ENCODE assay signal across 13 cellular contexts in the genomic region with DNA sequence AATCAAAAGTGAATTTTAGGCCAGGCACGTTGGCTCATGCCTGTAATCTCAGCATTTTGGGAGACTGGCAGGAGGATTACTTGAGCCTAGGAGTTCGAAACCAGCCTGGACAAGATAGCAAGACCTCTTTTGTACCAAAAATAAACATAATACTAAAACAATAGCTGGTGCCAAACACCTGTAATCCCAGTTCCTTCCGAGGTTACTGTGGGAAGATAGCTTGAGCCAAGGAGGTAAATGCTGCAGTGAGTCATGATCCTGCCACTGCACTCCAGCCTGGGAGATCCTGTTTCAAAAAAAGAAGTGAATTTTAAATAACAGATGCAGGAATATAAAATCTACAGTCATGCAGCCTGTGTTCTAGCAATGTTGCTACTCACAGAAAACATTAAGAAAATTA.
"Had no signal": no experiment of that assay in that cellular context is flagged by ENCODE, and none has a peak within 500 bp of the region (broad histone marks: within the 10 kb centered on the region; RNA-seq: fewer than 3 reads in every experiment).

No MANE protein-coding gene starts in this region.

- H3K4me1 ChIP-seq: esophagus muscularis mucosa, lower lobe of right lung, sigmoid colon, upper lobe of right lung had no signal

- H3K4me3 ChIP-seq: esophagus muscularis mucosa, lower lobe of right lung, sigmoid colon, thoracic aorta, upper lobe of right lung had no signal

- H3K27ac ChIP-seq: esophagus muscularis mucosa, lower lobe of right lung, sigmoid colon, thoracic aorta, upper lobe of right lung, VCaP had no signal

- H3K27me3 ChIP-seq: esophagus muscularis mucosa, sigmoid colon, upper lobe of right lung had no signal

- DNase-seq: activated CD4-positive, alpha-beta T cell treated with anti-CD3 and anti-CD28 coated beads for 1 hour; activated CD4-positive, alpha-beta T cell treated with anti-CD3 and anti-CD28 coated beads, Interleukin-2, amount 50 U/mL, for 4 hours; activated naive CD4-positive, alpha-beta T cell; activated naive CD8-positive, alpha-beta T cell treated with anti-CD3 and anti-CD28 coated beads, Interleukin-2, amount 10 ng/mL, durations not matched to agents 7 days and 5 days; activated T-cell treated with anti-CD3 and anti-CD28 coated beads for 4 hours; left cardiac atrium; lower lobe of right lung; sigmoid colon; stimulated activated CD4-positive, alpha-beta T cell treated with anti-CD3 and anti-CD28 coated beads, Interleukin-1b, Interleukin-23, amount 100 ng/mL, for 48 hours; upper lobe of right lung had no signal

- ATAC-seq: left cardiac atrium, lower lobe of right lung, upper lobe of right lung had no signal

- H3K36me3 ChIP-seq: esophagus muscularis mucosa, lower lobe of right lung, sigmoid colon, thoracic aorta, upper lobe of right lung had no signal

- H3K9me3 ChIP-seq: lower lobe of right lung, sigmoid colon, thoracic aorta, upper lobe of right lung had no signal
